In the genomic region with DNA sequence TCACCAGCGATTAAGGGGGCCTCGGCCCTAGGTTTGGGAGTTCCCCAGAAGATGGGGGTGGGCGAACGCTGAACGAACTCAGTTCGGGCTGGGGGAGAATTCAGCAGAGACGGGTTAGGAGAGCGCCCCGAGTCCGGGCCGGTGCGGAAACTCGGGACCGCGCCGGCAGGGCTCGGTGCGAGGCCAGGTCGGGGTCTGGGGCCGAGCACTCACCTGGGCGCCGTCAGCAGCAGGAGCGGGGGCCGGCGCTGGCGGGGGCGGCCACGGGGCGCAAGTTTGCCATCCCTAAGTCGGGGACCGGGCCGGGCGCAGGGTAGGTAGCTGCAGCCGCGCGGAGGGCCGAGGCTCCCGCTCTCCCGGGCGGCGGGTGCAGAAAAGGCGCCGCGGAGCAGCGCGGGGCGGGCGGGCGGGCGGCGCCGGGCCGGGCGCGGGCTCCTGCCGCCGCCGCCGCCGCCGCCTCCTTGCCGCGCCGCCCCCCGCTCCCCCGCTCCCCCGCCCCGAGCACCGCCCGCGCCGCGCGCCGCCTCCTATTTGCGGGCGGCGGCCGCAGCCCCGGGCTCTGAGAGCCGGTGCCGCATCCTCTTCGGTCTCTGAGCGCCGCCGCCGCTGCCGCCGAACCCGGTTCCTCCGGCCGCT, we compare ENCODE assay signal across 8 cellular contexts. TPM values are rescaled to one million over a fixed set of nuclear protein-coding genes. Genes with fewer than 3 reads are reported as not detected.
DNase-seq lines count a peak whose midpoint lies in the region; ATAC-seq, FAIRE-seq and TF ChIP-seq lines count a peak whose summit lies in the region.

No MANE protein-coding gene starts in this region.

- ATAC-seq in HG03139 (IDR thresholded peaks at IDR 0.05; ENCODE audit: unreplicated experiment), result no peak

- peak overlapping the region; percentile 40 to 82 (median 68); a peak in 19 of 22 replicates for H3K9ac ChIP-seq in BLaER1 treated with 17β-estradiol and CSF1 and Interleukin-3, amounts not matched to agents 10 nM and 100 nM
- H3K9ac ChIP-seq in neural progenitor cell, result no peak overlapping the region

- no peaks in the 10 kb centered on the region for H3K36me3 Mint-ChIP-seq in neural progenitor cell

- peaks cover 23 to 71% (median 57%) of the 10 kb centered on the region in 10 experiments for H3K4me1 ChIP-seq in BLaER1 treated with 17β-estradiol and CSF1 and Interleukin-3, amounts not matched to agents 10 nM and 100 nM
- peaks cover 49% of the 10 kb centered on the region for H3K4me1 ChIP-seq in neural progenitor cell

- peaks cover 9 to 68% (median 30%) of the 10 kb centered on the region in 11 experiments; a peak in 18 of 22 replicates for H3K27me3 ChIP-seq in BLaER1 treated with 17β-estradiol and CSF1 and Interleukin-3, amounts not matched to agents 10 nM and 100 nM
- H3K27me3 ChIP-seq in bronchial epithelial cell (ENCODE audit: control insufficient read depth, insufficient read depth, low read length) (peaks cover 5% of the 10 kb centered on the region), neural progenitor cell (peaks cover 31% of the 10 kb centered on the region)

- peak overlapping the region; percentile 51 to 78 (median 69) for H3K4me3 ChIP-seq in BLaER1 treated with 17β-estradiol and CSF1 and Interleukin-3, amounts not matched to agents 10 nM and 100 nM
- H3K4me3 ChIP-seq in bronchial epithelial cell (ENCODE audit: low read depth, low read length) (peak overlapping the region; percentile 29), neural progenitor cell (peak overlapping the region; percentile 58)

- H3K9me3 Mint-ChIP-seq in neural progenitor cell, result no peaks in the 10 kb centered on the region

- H3K9me3 ChIP-seq in BLaER1 treated with 17β-estradiol and CSF1 and Interleukin-3, amounts not matched to agents 10 nM and 100 nM (replicated peaks in 1 of 11), result no peaks in the 10 kb centered on the region
- H3K9me3 ChIP-seq in KOPT-K1 (ENCODE audit: insufficient read depth, low read length, poor library complexity, severe bottlenecking), result no peaks in the 10 kb centered on the region
- H3K9me3 ChIP-seq in neural progenitor cell (ENCODE audit: low read depth), result no peaks in the 10 kb centered on the region

- H3K27ac Mint-ChIP-seq in neural progenitor cell, result peak overlapping the region; percentile 23

- no peak for FAIRE-seq in bronchial epithelial cell (lab: Jason Lieb, UNC)

- peak overlapping the region in 2 of 11 experiments; percentile 45; a peak in 2 of 22 replicates for H3K27ac ChIP-seq in BLaER1 treated with 17β-estradiol and CSF1 and Interleukin-3, amounts not matched to agents 10 nM and 100 nM
- H3K27ac ChIP-seq in KOPT-K1 (ENCODE audit: low read depth, low read length, poor library complexity, severe bottlenecking), result peak overlapping the region; percentile 42
- no peak overlapping the region for H3K27ac ChIP-seq in neural progenitor cell

- peaks cover 56% of the 10 kb centered on the region for H3F3A ChIP-seq in neural progenitor cell (ENCODE audit: low read depth)

- DNase-seq in bronchial epithelial cell (ENCODE audit: low read depth), result no peak
- peak; percentile 38 for DNase-seq in neural progenitor cell (ENCODE audit: low spot score)
- DNase-seq in SW 1271 (lab: John Stamatoyannopoulos, UW), result no peak
- DNase-seq in inferior parietal cortex (ENCODE audit: extremely low spot score), result no peak
- DNase-seq in dedifferentiated amniotic fluid mesenchymal stem cell (ENCODE audit: extremely low spot score), result no peak

- TF ChIP-seq CTCF in bronchial epithelial cell (IDR thresholded peaks at IDR 0.05; ENCODE audit: insufficient read depth, low read length, severe bottlenecking), result no peak
- no peak for TF ChIP-seq CTCF in neural progenitor cell (IDR thresholded peaks at IDR 0.05)

- H2AFZ ChIP-seq in neural progenitor cell (replicated peaks), result peak overlapping the region; percentile 94

- H3K27me3 Mint-ChIP-seq in neural progenitor cell (ENCODE audit: insufficient read depth, low read depth), result peaks cover 15% of the 10 kb centered on the region

- H3K79me2 ChIP-seq in neural progenitor cell (ENCODE audit: low read depth), result peaks cover 4% of the 10 kb centered on the region

- no peaks in the 10 kb centered on the region for H3K36me3 ChIP-seq in BLaER1 treated with 17β-estradiol and CSF1 and Interleukin-3, amounts not matched to agents 10 nM and 100 nM
- H3K36me3 ChIP-seq in KOPT-K1 (ENCODE audit: insufficient read depth, low read length) (no peaks in the 10 kb centered on the region), bronchial epithelial cell (ENCODE audit: control insufficient read depth, insufficient read depth, low read length) (no peaks in the 10 kb centered on the region), neural progenitor cell (no peaks in the 10 kb centered on the region)

- H3K4me2 ChIP-seq in BLaER1 treated with 17β-estradiol and CSF1 and Interleukin-3, amounts not matched to agents 10 nM and 100 nM, result peak overlapping the region; percentile 90 to 100 (median 99)
- H3K4me2 ChIP-seq in neural progenitor cell, result peak overlapping the region; percentile 83

- peak overlapping the region; percentile 92 for H3K4me3 Mint-ChIP-seq in neural progenitor cell

- H4K20me1 ChIP-seq in BLaER1 treated with 17β-estradiol and CSF1 and Interleukin-3, amounts not matched to agents 10 nM and 100 nM, result peaks cover 0 to 54% (median 12%) of the 10 kb centered on the region in 11 experiments; a peak in 11 of 22 replicates
- peaks cover 23% of the 10 kb centered on the region for H4K20me1 ChIP-seq in neural progenitor cell (ENCODE audit: low read depth)

- H3K4me1 Mint-ChIP-seq in neural progenitor cell, result peaks cover 69% of the 10 kb centered on the region

RNA-seq across cellular contexts. Expression of a gene that starts 0.4 kb away (rescaled TPM):
- total RNA-seq in bronchial epithelial cell (0.53 and 0.64 TPM in 2 replicates), neural progenitor cell (ENCODE audit: low replicate concordance) (7.1 and 21.2 TPM in 2 replicates)

RNA-seq across cellular contexts. Expression of a gene that starts 52.0 kb away (rescaled TPM):
- total RNA-seq in bronchial epithelial cell (1.1 and 4.9 TPM in 2 replicates), neural progenitor cell (ENCODE audit: low replicate concordance) (1.4 and 3.1 TPM in 2 replicates)

RNA-seq across cellular contexts. Expression of a gene that starts 60.0 kb away (rescaled TPM):
- total RNA-seq in bronchial epithelial cell (87.7 and 121 TPM in 2 replicates), neural progenitor cell (ENCODE audit: low replicate concordance) (0.22 and 7.0 TPM in 2 replicates)

Comparison
In these comparisons a context has a peak if more than half of its experiments do, and no peak if none do; other contexts are left out.
1. RNA of a gene that starts 60.0 kb away (total RNA-seq): 87.7 to 121 TPM in bronchial epithelial cell; 0.22 to 7.0 TPM in neural progenitor cell; every median in the first group is over 10 times any median in the second.
2. Peak in every context shown above with its lines, with median percentiles within 50 percentile points of each other: H3K4me3 ChIP-seq.